In genomic region chr4:8599091-8599460, GRCh38 we compare ENCODE assay signal across 3 cellular contexts.
TF ChIP-seq lines count a peak whose summit lies in the region.

No MANE protein-coding gene starts in this region.

TF ChIP-seq in HCT116, 20 proteins besides CTCF, POLR2A, EP300 and RAD21:
- no peak for TF ChIP-seq CEBPB (IDR thresholded peaks at IDR 0.05; ENCODE audit: low read depth)
- no peak for TF ChIP-seq SIN3A (IDR thresholded peaks at IDR 0.05; ENCODE audit: low read depth)
- TF ChIP-seq EGR1 (IDR thresholded peaks at IDR 0.05; ENCODE audit: low read depth), result no peak

TF ChIP-seq in K562, 482 proteins besides CTCF, POLR2A, EP300 and RAD21:
- TF ChIP-seq, protein P1, sequence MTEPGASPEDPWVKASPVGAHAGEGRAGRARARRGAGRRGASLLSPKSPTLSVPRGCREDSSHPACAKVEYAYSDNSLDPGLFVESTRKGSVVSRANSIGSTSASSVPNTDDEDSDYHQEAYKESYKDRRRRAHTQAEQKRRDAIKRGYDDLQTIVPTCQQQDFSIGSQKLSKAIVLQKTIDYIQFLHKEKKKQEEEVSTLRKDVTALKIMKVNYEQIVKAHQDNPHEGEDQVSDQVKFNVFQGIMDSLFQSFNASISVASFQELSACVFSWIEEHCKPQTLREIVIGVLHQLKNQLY (CRISPR knock-in tag; conservative IDR thresholded peaks at IDR 0.05), result no peak
- no peak for TF ChIP-seq CREB3L1 (IDR thresholded peaks at IDR 0.05; ENCODE audit: borderline replicate concordance, low read depth)
- TF ChIP-seq NFYB (IDR thresholded peaks at IDR 0.05; ENCODE audit: extremely low read depth, insufficient read length), result no peak
- no peak for TF ChIP-seq MTA2 (IDR thresholded peaks at IDR 0.05; ENCODE audit: low read depth)
- no peak for TF ChIP-seq ILK (tag; IDR thresholded peaks at IDR 0.05; ENCODE audit: borderline replicate concordance, low read depth)
- TF ChIP-seq, protein P2, sequence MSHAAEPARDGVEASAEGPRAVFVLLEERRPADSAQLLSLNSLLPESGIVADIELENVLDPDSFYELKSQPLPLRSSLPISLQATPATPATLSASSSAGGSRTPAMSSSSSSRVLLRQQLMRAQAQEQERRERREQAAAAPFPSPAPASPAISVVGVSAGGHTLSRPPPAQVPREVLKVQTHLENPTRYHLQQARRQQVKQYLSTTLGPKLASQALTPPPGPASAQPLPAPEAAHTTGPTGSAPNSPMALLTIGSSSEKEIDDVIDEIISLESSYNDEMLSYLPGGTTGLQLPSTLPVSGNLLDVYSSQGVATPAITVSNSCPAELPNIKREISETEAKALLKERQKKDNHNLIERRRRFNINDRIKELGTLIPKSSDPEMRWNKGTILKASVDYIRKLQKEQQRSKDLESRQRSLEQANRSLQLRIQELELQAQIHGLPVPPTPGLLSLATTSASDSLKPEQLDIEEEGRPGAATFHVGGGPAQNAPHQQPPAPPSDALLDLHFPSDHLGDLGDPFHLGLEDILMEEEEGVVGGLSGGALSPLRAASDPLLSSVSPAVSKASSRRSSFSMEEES (CRISPR knock-in tag; IDR thresholded peaks at IDR 0.05), result peak; percentile 59
- TF ChIP-seq HSF4 (CRISPR knock-in tag; IDR thresholded peaks at IDR 0.05; ENCODE audit: borderline replicate concordance), result no peak
- no peak for TF ChIP-seq RBM25 (IDR thresholded peaks at IDR 0.05; ENCODE audit: low read depth, low read length, severe bottlenecking)
- no peak for TF ChIP-seq ZNF699 (CRISPR knock-in tag; IDR thresholded peaks at IDR 0.05; ENCODE audit: insufficient replicate concordance)
- no peak for TF ChIP-seq NCOA6 (IDR thresholded peaks at IDR 0.05)
- TF ChIP-seq, protein P3, sequence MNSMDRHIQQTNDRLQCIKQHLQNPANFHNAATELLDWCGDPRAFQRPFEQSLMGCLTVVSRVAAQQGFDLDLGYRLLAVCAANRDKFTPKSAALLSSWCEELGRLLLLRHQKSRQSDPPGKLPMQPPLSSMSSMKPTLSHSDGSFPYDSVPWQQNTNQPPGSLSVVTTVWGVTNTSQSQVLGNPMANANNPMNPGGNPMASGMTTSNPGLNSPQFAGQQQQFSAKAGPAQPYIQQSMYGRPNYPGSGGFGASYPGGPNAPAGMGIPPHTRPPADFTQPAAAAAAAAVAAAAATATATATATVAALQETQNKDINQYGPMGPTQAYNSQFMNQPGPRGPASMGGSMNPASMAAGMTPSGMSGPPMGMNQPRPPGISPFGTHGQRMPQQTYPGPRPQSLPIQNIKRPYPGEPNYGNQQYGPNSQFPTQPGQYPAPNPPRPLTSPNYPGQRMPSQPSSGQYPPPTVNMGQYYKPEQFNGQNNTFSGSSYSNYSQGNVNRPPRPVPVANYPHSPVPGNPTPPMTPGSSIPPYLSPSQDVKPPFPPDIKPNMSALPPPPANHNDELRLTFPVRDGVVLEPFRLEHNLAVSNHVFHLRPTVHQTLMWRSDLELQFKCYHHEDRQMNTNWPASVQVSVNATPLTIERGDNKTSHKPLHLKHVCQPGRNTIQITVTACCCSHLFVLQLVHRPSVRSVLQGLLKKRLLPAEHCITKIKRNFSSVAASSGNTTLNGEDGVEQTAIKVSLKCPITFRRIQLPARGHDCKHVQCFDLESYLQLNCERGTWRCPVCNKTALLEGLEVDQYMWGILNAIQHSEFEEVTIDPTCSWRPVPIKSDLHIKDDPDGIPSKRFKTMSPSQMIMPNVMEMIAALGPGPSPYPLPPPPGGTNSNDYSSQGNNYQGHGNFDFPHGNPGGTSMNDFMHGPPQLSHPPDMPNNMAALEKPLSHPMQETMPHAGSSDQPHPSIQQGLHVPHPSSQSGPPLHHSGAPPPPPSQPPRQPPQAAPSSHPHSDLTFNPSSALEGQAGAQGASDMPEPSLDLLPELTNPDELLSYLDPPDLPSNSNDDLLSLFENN (IDR thresholded peaks at IDR 0.05; ENCODE audit: low read depth in 2 of 2, low read length in 2 of 2), result no peak
- TF ChIP-seq, protein P4, sequence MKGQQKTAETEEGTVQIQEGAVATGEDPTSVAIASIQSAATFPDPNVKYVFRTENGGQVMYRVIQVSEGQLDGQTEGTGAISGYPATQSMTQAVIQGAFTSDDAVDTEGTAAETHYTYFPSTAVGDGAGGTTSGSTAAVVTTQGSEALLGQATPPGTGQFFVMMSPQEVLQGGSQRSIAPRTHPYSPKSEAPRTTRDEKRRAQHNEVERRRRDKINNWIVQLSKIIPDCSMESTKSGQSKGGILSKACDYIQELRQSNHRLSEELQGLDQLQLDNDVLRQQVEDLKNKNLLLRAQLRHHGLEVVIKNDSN (CRISPR knock-in tag; IDR thresholded peaks at IDR 0.05), result 0 out of 2 replicates have a peak, but pooled peaks have one; percentile 21

TF ChIP-seq in SK-N-SH treated with all-trans-retinoic acid at 6 μM for 48 hours, 23 proteins besides CTCF, POLR2A, EP300 and RAD21:
- TF ChIP-seq TOX (CRISPR knock-in tag; IDR thresholded peaks at IDR 0.05; ENCODE audit: borderline replicate concordance) (no peak), TCF4 (CRISPR knock-in tag; IDR thresholded peaks at IDR 0.05; ENCODE audit: borderline replicate concordance) (no peak), BACH2 (CRISPR knock-in tag; IDR thresholded peaks at IDR 0.05; ENCODE audit: borderline replicate concordance) (no peak), RARB (CRISPR knock-in tag; IDR thresholded peaks at IDR 0.05) (no peak)
- TF ChIP-seq, protein P5, sequence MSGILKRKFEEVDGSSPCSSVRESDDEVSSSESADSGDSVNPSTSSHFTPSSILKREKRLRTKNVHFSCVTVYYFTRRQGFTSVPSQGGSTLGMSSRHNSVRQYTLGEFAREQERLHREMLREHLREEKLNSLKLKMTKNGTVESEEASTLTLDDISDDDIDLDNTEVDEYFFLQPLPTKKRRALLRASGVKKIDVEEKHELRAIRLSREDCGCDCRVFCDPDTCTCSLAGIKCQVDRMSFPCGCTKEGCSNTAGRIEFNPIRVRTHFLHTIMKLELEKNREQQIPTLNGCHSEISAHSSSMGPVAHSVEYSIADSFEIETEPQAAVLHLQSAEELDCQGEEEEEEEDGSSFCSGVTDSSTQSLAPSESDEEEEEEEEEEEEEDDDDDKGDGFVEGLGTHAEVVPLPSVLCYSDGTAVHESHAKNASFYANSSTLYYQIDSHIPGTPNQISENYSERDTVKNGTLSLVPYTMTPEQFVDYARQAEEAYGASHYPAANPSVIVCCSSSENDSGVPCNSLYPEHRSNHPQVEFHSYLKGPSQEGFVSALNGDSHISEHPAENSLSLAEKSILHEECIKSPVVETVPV (CRISPR knock-in tag; IDR thresholded peaks at IDR 0.05), result no peak
